ENCODE assay signal across 1 cellular context in genomic region chr14:24429395-24430142, GRCh38.
TF ChIP-seq lines count a peak whose summit lies in the region.

Gene CBLN3, minus strand, starts transcription at chr14:24429668. Its CDS starts 614 bp downstream, at chr14:24429054.
Gene KHNYN, plus strand, starts transcription at chr14:24429954. Its CDS starts 777 bp downstream, at chr14:24430731.

TF ChIP-seq in HepG2, 621 proteins besides CTCF, POLR2A, EP300 and RAD21 (continued from another document and continues in another):
- TF ChIP-seq AHDC1 (CRISPR knock-in tag; IDR thresholded peaks at IDR 0.05; ENCODE audit: borderline replicate concordance) (no peak), IRX3 (CRISPR knock-in tag; IDR thresholded peaks at IDR 0.05; ENCODE audit: borderline replicate concordance, low read depth) (peak; percentile 92), ZBTB20 (CRISPR knock-in tag; IDR thresholded peaks at IDR 0.05; ENCODE audit: borderline replicate concordance, low read depth) (peak; percentile 75; the same call in 1 of the 2 replicates), NONO (IDR thresholded peaks at IDR 0.05) (no peak), NONO (CRISPR knock-in tag; conservative IDR thresholded peaks at IDR 0.05) (peak; percentile 68), SNRNP70 (IDR thresholded peaks at IDR 0.05; ENCODE audit: low read depth, low read length) (no peak), ZNF589 (CRISPR knock-in tag; conservative IDR thresholded peaks at IDR 0.05) (no peak), E2F1 (CRISPR knock-in tag; IDR thresholded peaks at IDR 0.05) (peak; percentile 53; the same call in 1 of the 2 replicates), NRL (CRISPR knock-in tag; IDR thresholded peaks at IDR 0.05; ENCODE audit: borderline replicate concordance) (no peak), ZBTB25 (CRISPR knock-in tag; IDR thresholded peaks at IDR 0.05) (no peak; the same call in 1 of the 2 replicates), ZMYM4 (CRISPR knock-in tag; IDR thresholded peaks at IDR 0.05) (peak; percentile 70), HIVEP1 (CRISPR knock-in tag; IDR thresholded peaks at IDR 0.05) (peak; percentile 95), TOE1 (CRISPR knock-in tag; IDR thresholded peaks at IDR 0.05) (peak; percentile 24; the same call in 1 of the 2 replicates), FOSL2 (CRISPR knock-in tag; IDR thresholded peaks at IDR 0.05) (peak; percentile 85), NR3C1 (CRISPR knock-in tag; IDR thresholded peaks at IDR 0.05) (peak; percentile 93; the same call in 1 of the 2 replicates), ZNF576 (CRISPR knock-in tag; IDR thresholded peaks at IDR 0.05) (peak; percentile 96), SOX5 (CRISPR knock-in tag; IDR thresholded peaks at IDR 0.05; ENCODE audit: borderline replicate concordance) (peak; percentile 47; the same call in 1 of the 2 replicates), CBX5 (CRISPR knock-in tag; IDR thresholded peaks at IDR 0.05; ENCODE audit: borderline replicate concordance) (peak; percentile 58; the same call in 1 of the 2 replicates), MLX (CRISPR knock-in tag; IDR thresholded peaks at IDR 0.05) (no peak), ZC3H13 (CRISPR knock-in tag; IDR thresholded peaks at IDR 0.05) (no peak; the same call in 1 of the 2 replicates), HHEX (CRISPR knock-in tag; IDR thresholded peaks at IDR 0.05) (no peak), ZNF468 (CRISPR knock-in tag; IDR thresholded peaks at IDR 0.05) (no peak), ZNF256 (CRISPR knock-in tag; conservative IDR thresholded peaks at IDR 0.05) (no peak), TSC22D2 (CRISPR knock-in tag; IDR thresholded peaks at IDR 0.05; ENCODE audit: borderline replicate concordance) (peak; percentile 68; the same call in 1 of the 2 replicates), HDAC2 (CRISPR knock-in tag; IDR thresholded peaks at IDR 0.05) (peak; percentile 75), HMG20A (CRISPR knock-in tag; IDR thresholded peaks at IDR 0.05; ENCODE audit: borderline replicate concordance) (no peak; the same call in 1 of the 2 replicates), ZNF670 (CRISPR knock-in tag; IDR thresholded peaks at IDR 0.05; ENCODE audit: borderline replicate concordance) (no peak), ZKSCAN1 (IDR thresholded peaks at IDR 0.05; ENCODE audit: low read length) (no peak), KDM6A (CRISPR knock-in tag; IDR thresholded peaks at IDR 0.05; ENCODE audit: low read depth) (peak; percentile 54; the same call in 1 of the 2 replicates), ZNF563 (CRISPR knock-in tag; IDR thresholded peaks at IDR 0.05) (no peak), CREB1 (IDR thresholded peaks at IDR 0.05) (peak; percentile 15; the same call in 1 of the 2 replicates), CREB1 (CRISPR knock-in tag; IDR thresholded peaks at IDR 0.05) (no peak), ZFP41 (CRISPR knock-in tag; IDR thresholded peaks at IDR 0.05; ENCODE audit: borderline replicate concordance) (no peak; the same call in 1 of the 2 replicates), STAT5B (CRISPR knock-in tag; IDR thresholded peaks at IDR 0.05) (peak; percentile 81; the same call in 1 of the 2 replicates), ZNF790 (CRISPR knock-in tag; IDR thresholded peaks at IDR 0.05; ENCODE audit: borderline replicate concordance) (no peak), ERF (CRISPR knock-in tag; IDR thresholded peaks at IDR 0.05) (peak; percentile 89), KDM5B (CRISPR knock-in tag; IDR thresholded peaks at IDR 0.05; ENCODE audit: borderline replicate concordance) (peak; percentile 95), PRDM15 (CRISPR knock-in tag; IDR thresholded peaks at IDR 0.05) (peak; percentile 41; the same call in 1 of the 2 replicates), SSRP1 (CRISPR knock-in tag; IDR thresholded peaks at IDR 0.05) (no peak; the same call in 1 of the 2 replicates), SUZ12 (IDR thresholded peaks at IDR 0.05; ENCODE audit: low read depth, low read length) (no peak), ZHX1 (CRISPR knock-in tag; IDR thresholded peaks at IDR 0.05; ENCODE audit: low read depth) (no peak), SP2 (CRISPR knock-in tag; IDR thresholded peaks at IDR 0.05) (no peak), ZNF382 (CRISPR knock-in tag; IDR thresholded peaks at IDR 0.05; ENCODE audit: borderline replicate concordance) (no peak), ZNF253 (CRISPR knock-in tag; IDR thresholded peaks at IDR 0.05; ENCODE audit: borderline replicate concordance) (no peak), RBM39 (IDR thresholded peaks at IDR 0.05; ENCODE audit: low read depth, low read length, poor library complexity, severe bottlenecking) (peak; percentile 98), HMGXB4 (CRISPR knock-in tag; IDR thresholded peaks at IDR 0.05; ENCODE audit: borderline replicate concordance in 1 of 2, low read depth in 1 of 2) (peak; percentile 48 to 60; a peak in 1 of 4 replicates), ZNF792 (CRISPR knock-in tag; IDR thresholded peaks at IDR 0.05) (peak; percentile 93), ZSCAN20 (CRISPR knock-in tag; IDR thresholded peaks at IDR 0.05; ENCODE audit: borderline replicate concordance) (no peak; the same call in 1 of the 2 replicates), ZNF678 (CRISPR knock-in tag; IDR thresholded peaks at IDR 0.05) (peak; percentile 83; the same call in 1 of the 2 replicates), NBN (conservative IDR thresholded peaks at IDR 0.05) (no peak)
